Comparison of ENCODE assay signal across 9 cellular contexts in the genomic region with DNA sequence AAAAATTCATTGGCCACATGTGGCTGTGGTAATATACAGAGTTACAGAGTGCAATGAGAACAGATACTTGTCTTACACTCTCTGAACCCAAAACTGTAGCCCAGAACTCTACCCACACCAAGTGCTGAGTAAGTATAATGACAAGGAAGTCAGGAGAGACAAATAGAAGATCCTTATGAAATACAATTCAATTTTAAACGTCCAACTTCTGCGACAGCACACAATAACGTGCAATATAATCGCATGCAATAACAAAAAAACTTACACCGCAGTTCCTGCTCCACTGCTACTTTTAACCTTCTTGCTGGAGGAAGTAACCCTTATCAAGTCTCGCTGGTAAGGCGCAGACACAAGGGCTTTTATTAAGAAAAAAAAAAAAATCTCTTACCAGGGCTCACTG. TPM values are rescaled to one million over a fixed set of nuclear protein-coding genes. Genes with fewer than 3 reads are reported as not detected.
A peak's percentile ranks its signal among the peaks of the same experiment; 100 is the strongest.
DNase-seq lines count a peak whose midpoint lies in the region; ATAC-seq and TF ChIP-seq lines count a peak whose summit lies in the region.
"Had no signal": no experiment of that assay in that cellular context is flagged by ENCODE, and none has a peak within 500 bp of the region (broad histone marks: within the 10 kb centered on the region; RNA-seq: fewer than 3 reads in every experiment).

No MANE protein-coding gene starts in this region.

- H3K79me2 ChIP-seq in ACC112 (ENCODE audit: control insufficient read depth, insufficient read depth, low read length, unreplicated experiment) (peaks cover 59% of the 10 kb centered on the region), mesendoderm (ENCODE audit: control insufficient read depth, insufficient read depth, low read length) (peaks cover 56% of the 10 kb centered on the region)

- no peak overlapping the region for H3K4ac ChIP-seq in mesendoderm (ENCODE audit: low read depth, low read length)

- H3K36me3 ChIP-seq in ACC112 (ENCODE audit: insufficient read depth, low read length), result peaks cover 4% of the 10 kb centered on the region; the same call in 1 of the 2 replicates
- H3K36me3 ChIP-seq in mesendoderm (ENCODE audit: control insufficient read depth, insufficient read depth, low read length), result peaks cover 2% of the 10 kb centered on the region

- no peak overlapping the region for H3K27ac ChIP-seq in ACC112 (ENCODE audit: low read depth, low read length)
- H3K27ac ChIP-seq in mesendoderm (ENCODE audit: low read depth, low read length), result no peak overlapping the region

- H3K27me3 ChIP-seq in ACC112 (ENCODE audit: insufficient read depth, low read length), result peaks cover 5% of the 10 kb centered on the region; the same call in 1 of the 2 replicates
- H3K27me3 ChIP-seq in mesendoderm (ENCODE audit: insufficient read depth, low read length, poor library complexity), result no peaks in the 10 kb centered on the region

- intact Hi-C loops in head of caudate nucleus (cut with DNase I), result loop anchor here (5.0 kb wide), 1 partner anchor 41 kb away; the partner anchor contains the start of gene MPC1

- H3K18ac ChIP-seq in mesendoderm (ENCODE audit: low read length), result no peak overlapping the region

- H4K8ac ChIP-seq in mesendoderm (ENCODE audit: low read depth, low read length), result no peak overlapping the region

- peak overlapping the region; percentile 69 for H3K9ac ChIP-seq in mesendoderm (ENCODE audit: low read length)

- H3K4me3 ChIP-seq in ACC112 (ENCODE audit: low read depth, low read length), result peak overlapping the region; percentile 89
- peak overlapping the region; percentile 97 for H3K4me3 ChIP-seq in astrocyte of the spinal cord (ENCODE audit: low read depth, low read length)
- H3K4me3 ChIP-seq in mesendoderm (ENCODE audit: low read length), result peak overlapping the region; percentile 17

- no peak overlapping the region for H2AFZ ChIP-seq in ACC112 (ENCODE audit: low read length, unreplicated experiment)

- no peak overlapping the region for H4K5ac ChIP-seq in mesendoderm (ENCODE audit: low read length)

- in situ Hi-C loops in astrocyte of the spinal cord (cut with HindIII; ENCODE audit: low sequenced_read_pairs), result no loop called here

- no peak for ATAC-seq in HG02642 (IDR thresholded peaks at IDR 0.05; ENCODE audit: poor library complexity, unreplicated experiment)
- ATAC-seq in HG02973 (IDR thresholded peaks at IDR 0.05; ENCODE audit: unreplicated experiment), result no peak

- no peak for TF ChIP-seq CTCF in astrocyte of the spinal cord (IDR thresholded peaks at IDR 0.05; ENCODE audit: low read depth, low read length)

- H3K23ac ChIP-seq in mesendoderm (ENCODE audit: low read length), result no peak overlapping the region

- H3K56ac ChIP-seq in mesendoderm (ENCODE audit: low read length), result peak overlapping the region; percentile 100

- H2BK120ac ChIP-seq in mesendoderm (ENCODE audit: low read depth, low read length), result no peak overlapping the region

- DNase-seq in KG1 (lab: John Stamatoyannopoulos, UW), result peak; percentile 41
- no peak for DNase-seq in astrocyte of the spinal cord (ENCODE audit: low read depth, low spot score)
- no peak for DNase-seq in mesendoderm
- DNase-seq in head of caudate nucleus, result no peak
- no peak for DNase-seq in NCI-H2196 (lab: John Stamatoyannopoulos, UW; ENCODE audit: unreplicated experiment)
- DNase-seq: stimulated activated CD8-positive, alpha-beta memory T cell treated with anti-CD3 and anti-CD28 coated beads, Interleukin-4, amount 100 ng/mL, for 48 hours had no signal

- no peak overlapping the region for H2BK15ac ChIP-seq in mesendoderm (replicated peaks; ENCODE audit: low read depth)

- peaks cover 35% of the 10 kb centered on the region for H3K79me1 ChIP-seq in mesendoderm (ENCODE audit: low read length)

- WGBS in mesendoderm (ENCODE audit: extremely low coverage, insufficient coverage, low lambda C conversion rate), result no CpG with 5 or more reads among the region's 7 CpGs

- no peak overlapping the region for H2AK5ac ChIP-seq in mesendoderm (ENCODE audit: low read length)

- peaks cover 12% of the 10 kb centered on the region for H3K4me1 ChIP-seq in ACC112 (ENCODE audit: control insufficient read depth, insufficient read depth, low read length, unreplicated experiment)
- H3K4me1 ChIP-seq in mesendoderm (ENCODE audit: control insufficient read depth, low read depth, low read length), result peaks cover 2% of the 10 kb centered on the region

- H3K4me2 ChIP-seq in mesendoderm (ENCODE audit: low read length), result peak overlapping the region; percentile 9

- no peak overlapping the region for H2BK5ac ChIP-seq in mesendoderm (ENCODE audit: low read length)

RNA-seq across cellular contexts. Expression of gene SFT2D1, which starts 0.9 kb away (rescaled TPM):
- polyA plus RNA-seq in mesendoderm (2013, experiment 1 of 2), result 77.1 TPM
- polyA plus RNA-seq in mesendoderm (2013, experiment 2 of 2), result 80.5 TPM

RNA-seq across cellular contexts. Expression of gene PRR18, which starts 33.3 kb away (rescaled TPM):
- 0.35 TPM for polyA plus RNA-seq in mesendoderm (2013, experiment 1 of 2)
- polyA plus RNA-seq in mesendoderm (2013, experiment 2 of 2), result 0.32 TPM

RNA-seq across cellular contexts. Expression of gene MPC1, which starts 41.3 kb away (rescaled TPM):
- polyA plus RNA-seq in mesendoderm (2013, experiment 1 of 2), result 29.7 TPM
- 27.6 TPM for polyA plus RNA-seq in mesendoderm (2013, experiment 2 of 2)

Comparison
In these comparisons a context has a peak if more than half of its experiments do, and no peak if none do; other contexts are left out.
1. H3K4me3 ChIP-seq: peak in every context shown above with its lines; median percentile 97 in astrocyte of the spinal cord; 89 in ACC112; 17 in mesendoderm.